1 cellular context compared by ENCODE assay signal in genomic region chr3:100060685-100061484, GRCh38.
TF ChIP-seq lines count a peak whose summit lies in the region.

No MANE protein-coding gene starts in this region.

TF ChIP-seq in K562, 482 proteins besides CTCF, POLR2A, EP300 and RAD21 (continues in another document):
- 0 out of 2 replicates have a peak, but pooled peaks have one; percentile 36 for TF ChIP-seq SMARCA5 (IDR thresholded peaks at IDR 0.05)
- TF ChIP-seq MEIS2 (IDR thresholded peaks at IDR 0.05; ENCODE audit: partially characterized antibody): peak; percentile 79
- peak; percentile 19; the same call in 1 of the 2 replicates for TF ChIP-seq ESRRA (IDR thresholded peaks at IDR 0.05; ENCODE audit: borderline replicate concordance, low read depth)
- TF ChIP-seq PHF20 (IDR thresholded peaks at IDR 0.05; ENCODE audit: partially characterized antibody): no peak
- no peak for TF ChIP-seq ZNF436 (CRISPR knock-in tag; IDR thresholded peaks at IDR 0.05)
- peak; percentile 87 for TF ChIP-seq CBFA2T2 (conservative IDR thresholded peaks at IDR 0.05)
- TF ChIP-seq IFI16 (CRISPR knock-in tag; IDR thresholded peaks at IDR 0.05): no peak
- peak; percentile 51; the same call in 1 of the 2 replicates for TF ChIP-seq STAT5A (IDR thresholded peaks at IDR 0.05; ENCODE audit: borderline replicate concordance, low read length)
- 0 out of 4 replicates have a peak, but pooled peaks of 1 of the 2 experiments have one; percentile 59 for TF ChIP-seq RCOR1 (IDR thresholded peaks at IDR 0.05; ENCODE audit: borderline replicate concordance in 1 of 2, low read depth in 2 of 2, low read length in 2 of 2)
- peak; percentile 62; the same call in 1 of the 2 replicates for TF ChIP-seq DPF2 (IDR thresholded peaks at IDR 0.05)
- TF ChIP-seq, protein P1, sequence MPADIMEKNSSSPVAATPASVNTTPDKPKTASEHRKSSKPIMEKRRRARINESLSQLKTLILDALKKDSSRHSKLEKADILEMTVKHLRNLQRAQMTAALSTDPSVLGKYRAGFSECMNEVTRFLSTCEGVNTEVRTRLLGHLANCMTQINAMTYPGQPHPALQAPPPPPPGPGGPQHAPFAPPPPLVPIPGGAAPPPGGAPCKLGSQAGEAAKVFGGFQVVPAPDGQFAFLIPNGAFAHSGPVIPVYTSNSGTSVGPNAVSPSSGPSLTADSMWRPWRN (IDR thresholded peaks at IDR 0.05; ENCODE audit: low read depth): peak; percentile 30; the same call in 1 of the 2 replicates
- TF ChIP-seq ZEB2 (IDR thresholded peaks at IDR 0.05): 0 out of 2 replicates have a peak, but pooled peaks have one; percentile 25
- TF ChIP-seq MTA2 (IDR thresholded peaks at IDR 0.05; ENCODE audit: low read depth): peak; percentile 75
- TF ChIP-seq MNT (conservative IDR thresholded peaks at IDR 0.05): peak in 1 of 2 experiments; percentile 50; a peak in 2 of 4 replicates
- peak; percentile 54; the same call in 1 of the 2 replicates for TF ChIP-seq PML (IDR thresholded peaks at IDR 0.05; ENCODE audit: low read length)
- TF ChIP-seq MGA (IDR thresholded peaks at IDR 0.05): peak; percentile 41; the same call in 1 of the 2 replicates
- TF ChIP-seq MITF (IDR thresholded peaks at IDR 0.05): peak; percentile 75
- TF ChIP-seq, protein P2, sequence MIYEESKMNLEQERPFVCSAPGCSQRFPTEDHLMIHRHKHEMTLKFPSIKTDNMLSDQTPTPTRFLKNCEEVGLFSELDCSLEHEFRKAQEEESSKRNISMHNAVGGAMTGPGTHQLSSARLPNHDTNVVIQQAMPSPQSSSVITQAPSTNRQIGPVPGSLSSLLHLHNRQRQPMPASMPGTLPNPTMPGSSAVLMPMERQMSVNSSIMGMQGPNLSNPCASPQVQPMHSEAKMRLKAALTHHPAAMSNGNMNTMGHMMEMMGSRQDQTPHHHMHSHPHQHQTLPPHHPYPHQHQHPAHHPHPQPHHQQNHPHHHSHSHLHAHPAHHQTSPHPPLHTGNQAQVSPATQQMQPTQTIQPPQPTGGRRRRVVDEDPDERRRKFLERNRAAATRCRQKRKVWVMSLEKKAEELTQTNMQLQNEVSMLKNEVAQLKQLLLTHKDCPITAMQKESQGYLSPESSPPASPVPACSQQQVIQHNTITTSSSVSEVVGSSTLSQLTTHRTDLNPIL (CRISPR knock-in tag; IDR thresholded peaks at IDR 0.05): no peak
- peak; percentile 37; the same call in 1 of the 2 replicates for TF ChIP-seq CTBP1 (IDR thresholded peaks at IDR 0.05; ENCODE audit: borderline replicate concordance)
- TF ChIP-seq GABPB2 (CRISPR knock-in tag; conservative IDR thresholded peaks at IDR 0.05): no peak
- TF ChIP-seq, protein P3, sequence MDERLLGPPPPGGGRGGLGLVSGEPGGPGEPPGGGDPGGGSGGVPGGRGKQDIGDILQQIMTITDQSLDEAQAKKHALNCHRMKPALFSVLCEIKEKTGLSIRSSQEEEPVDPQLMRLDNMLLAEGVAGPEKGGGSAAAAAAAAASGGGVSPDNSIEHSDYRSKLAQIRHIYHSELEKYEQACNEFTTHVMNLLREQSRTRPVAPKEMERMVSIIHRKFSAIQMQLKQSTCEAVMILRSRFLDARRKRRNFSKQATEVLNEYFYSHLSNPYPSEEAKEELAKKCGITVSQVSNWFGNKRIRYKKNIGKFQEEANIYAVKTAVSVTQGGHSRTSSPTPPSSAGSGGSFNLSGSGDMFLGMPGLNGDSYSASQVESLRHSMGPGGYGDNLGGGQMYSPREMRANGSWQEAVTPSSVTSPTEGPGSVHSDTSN (CRISPR knock-in tag; IDR thresholded peaks at IDR 0.05; ENCODE audit: low read depth): no peak
- TF ChIP-seq, protein P3 (tag; conservative IDR thresholded peaks at IDR 0.05; ENCODE audit: low read depth): peak; percentile 72
- TF ChIP-seq NR2F6 (CRISPR knock-in tag; IDR thresholded peaks at IDR 0.05): no peak
- 0 out of 2 replicates have a peak, but pooled peaks have one; percentile 15 for TF ChIP-seq SOX6 (IDR thresholded peaks at IDR 0.05)
- TF ChIP-seq, protein P4, sequence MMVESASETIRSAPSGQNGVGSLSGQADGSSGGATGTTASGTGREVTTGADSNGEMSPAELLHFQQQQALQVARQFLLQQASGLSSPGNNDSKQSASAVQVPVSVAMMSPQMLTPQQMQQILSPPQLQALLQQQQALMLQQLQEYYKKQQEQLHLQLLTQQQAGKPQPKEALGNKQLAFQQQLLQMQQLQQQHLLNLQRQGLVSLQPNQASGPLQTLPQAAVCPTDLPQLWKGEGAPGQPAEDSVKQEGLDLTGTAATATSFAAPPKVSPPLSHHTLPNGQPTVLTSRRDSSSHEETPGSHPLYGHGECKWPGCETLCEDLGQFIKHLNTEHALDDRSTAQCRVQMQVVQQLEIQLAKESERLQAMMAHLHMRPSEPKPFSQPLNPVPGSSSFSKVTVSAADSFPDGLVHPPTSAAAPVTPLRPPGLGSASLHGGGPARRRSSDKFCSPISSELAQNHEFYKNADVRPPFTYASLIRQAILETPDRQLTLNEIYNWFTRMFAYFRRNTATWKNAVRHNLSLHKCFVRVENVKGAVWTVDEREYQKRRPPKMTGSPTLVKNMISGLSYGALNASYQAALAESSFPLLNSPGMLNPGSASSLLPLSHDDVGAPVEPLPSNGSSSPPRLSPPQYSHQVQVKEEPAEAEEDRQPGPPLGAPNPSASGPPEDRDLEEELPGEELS (CRISPR knock-in tag; IDR thresholded peaks at IDR 0.05; ENCODE audit: borderline replicate concordance): no peak
- TF ChIP-seq, protein P5, sequence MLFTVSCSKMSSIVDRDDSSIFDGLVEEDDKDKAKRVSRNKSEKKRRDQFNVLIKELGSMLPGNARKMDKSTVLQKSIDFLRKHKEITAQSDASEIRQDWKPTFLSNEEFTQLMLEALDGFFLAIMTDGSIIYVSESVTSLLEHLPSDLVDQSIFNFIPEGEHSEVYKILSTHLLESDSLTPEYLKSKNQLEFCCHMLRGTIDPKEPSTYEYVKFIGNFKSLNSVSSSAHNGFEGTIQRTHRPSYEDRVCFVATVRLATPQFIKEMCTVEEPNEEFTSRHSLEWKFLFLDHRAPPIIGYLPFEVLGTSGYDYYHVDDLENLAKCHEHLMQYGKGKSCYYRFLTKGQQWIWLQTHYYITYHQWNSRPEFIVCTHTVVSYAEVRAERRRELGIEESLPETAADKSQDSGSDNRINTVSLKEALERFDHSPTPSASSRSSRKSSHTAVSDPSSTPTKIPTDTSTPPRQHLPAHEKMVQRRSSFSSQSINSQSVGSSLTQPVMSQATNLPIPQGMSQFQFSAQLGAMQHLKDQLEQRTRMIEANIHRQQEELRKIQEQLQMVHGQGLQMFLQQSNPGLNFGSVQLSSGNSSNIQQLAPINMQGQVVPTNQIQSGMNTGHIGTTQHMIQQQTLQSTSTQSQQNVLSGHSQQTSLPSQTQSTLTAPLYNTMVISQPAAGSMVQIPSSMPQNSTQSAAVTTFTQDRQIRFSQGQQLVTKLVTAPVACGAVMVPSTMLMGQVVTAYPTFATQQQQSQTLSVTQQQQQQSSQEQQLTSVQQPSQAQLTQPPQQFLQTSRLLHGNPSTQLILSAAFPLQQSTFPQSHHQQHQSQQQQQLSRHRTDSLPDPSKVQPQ (CRISPR knock-in tag; IDR thresholded peaks at IDR 0.05; ENCODE audit: borderline replicate concordance): no peak
- peak; percentile 31; the same call in 1 of the 2 replicates for TF ChIP-seq ZNF121 (CRISPR knock-in tag; conservative IDR thresholded peaks at IDR 0.05)
- TF ChIP-seq ZC3H8 (IDR thresholded peaks at IDR 0.05): no peak
- no peak for TF ChIP-seq TSC22D4 (tag; IDR thresholded peaks at IDR 0.05)
- peak; percentile 74; the same call in 1 of the 2 replicates for TF ChIP-seq BHLHE40 (IDR thresholded peaks at IDR 0.05; ENCODE audit: low read length)
- no peak for TF ChIP-seq TBL1XR1 (IDR thresholded peaks at IDR 0.05; ENCODE audit: low read length in 2 of 2)
